In the genomic region with DNA sequence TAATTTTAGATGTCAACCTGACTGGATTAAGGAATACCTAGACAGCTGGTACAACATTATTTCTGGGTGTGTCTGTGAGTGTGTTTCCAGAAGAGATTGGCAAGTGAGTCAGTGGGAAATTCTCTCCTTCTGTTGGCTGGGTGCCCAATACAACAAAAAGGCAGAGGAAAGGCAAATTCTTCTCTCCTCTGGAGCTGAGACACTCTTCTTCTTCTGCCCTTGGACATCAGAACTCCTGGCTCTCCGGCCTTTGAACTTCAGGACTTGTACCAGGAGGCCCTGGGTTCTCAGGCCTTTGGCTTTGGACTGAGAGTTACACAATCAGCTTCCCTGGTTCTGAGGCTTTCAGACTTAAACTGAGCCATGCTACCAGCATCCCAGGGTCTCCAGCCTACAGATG, we compare ENCODE assay signal across 6 cellular contexts. TPM values are rescaled to one million over a fixed set of nuclear protein-coding genes. Genes with fewer than 3 reads are reported as not detected.
A peak's percentile ranks its signal among the peaks of the same experiment; 100 is the strongest.
DNase-seq lines count a peak whose midpoint lies in the region; FAIRE-seq and TF ChIP-seq lines count a peak whose summit lies in the region.

No MANE protein-coding gene starts in this region.

- H3K27ac ChIP-seq in keratinocyte (ENCODE audit: control insufficient read depth, insufficient read depth, low read length) = no peak overlapping the region

- no peak overlapping the region for H3K4me3 ChIP-seq in keratinocyte (ENCODE audit: control insufficient read depth in 2 of 3, extremely low read depth in 1 of 3, insufficient read depth in 2 of 3, low read depth in 1 of 3, low read length in 3 of 3)

- H3K9me3 ChIP-seq in keratinocyte (ENCODE audit: control insufficient read depth, low read depth, low read length) = no peaks in the 10 kb centered on the region

- in situ Hi-C loops in G401 (cut with HindIII; ENCODE audit: low sequenced_read_pairs) = no loop called here

- peak; percentile 55 for FAIRE-seq in keratinocyte (lab: Jason Lieb, UNC)

- DNase-seq in EH (ENCODE audit: low read depth) (peak; percentile 86), RPMI7951 (ENCODE audit: low read depth) (peak; percentile 79), keratinocyte (ENCODE audit: low read depth, low spot score) (peak; percentile 44), NCI-H187 (lab: John Stamatoyannopoulos, UW) (no peak), glutamatergic neuron (no peak), G401 (ENCODE audit: low spot score) (no peak)

- H3K9me3 Mint-ChIP-seq in glutamatergic neuron (ENCODE audit: unreplicated experiment) = peaks cover 1% of the 10 kb centered on the region

- no peak for TF ChIP-seq CTCF in keratinocyte (optimal IDR thresholded peaks at IDR 0.05 in 1 of 3, IDR thresholded peaks at IDR 0.05 in 1 of 3, conservative IDR thresholded peaks at IDR 0.05 in 1 of 3; ENCODE audit: extremely low read depth in 1 of 3, insufficient read depth in 2 of 3, low read length in 3 of 3)
- no peak for TF ChIP-seq CTCF in glutamatergic neuron (IDR thresholded peaks at IDR 0.05; ENCODE audit: partially characterized antibody, unreplicated experiment)

- H4K20me1 ChIP-seq in keratinocyte (ENCODE audit: control insufficient read depth, extremely low read depth, insufficient read depth, low read length) = no peaks in the 10 kb centered on the region

- no peak overlapping the region for H3K27ac Mint-ChIP-seq in glutamatergic neuron (ENCODE audit: unreplicated experiment)

- peaks cover 8% of the 10 kb centered on the region for H3K4me1 ChIP-seq in keratinocyte (ENCODE audit: control insufficient read depth, extremely low read depth, insufficient read depth, low read length)

- dilution Hi-C loops in keratinocyte (cut with MboI; ENCODE audit: extremely low pct_ligation_motif_present, low sequenced_read_pairs) = no loop called here

- H3K36me3 ChIP-seq in keratinocyte (ENCODE audit: control insufficient read depth in 2 of 2, extremely low read depth in 1 of 2, insufficient read depth in 2 of 2, low read length in 2 of 2) = peaks cover 0 to 1% of the 10 kb centered on the region in 2 experiments

- no peaks in the 10 kb centered on the region for H3K4me1 Mint-ChIP-seq in glutamatergic neuron (ENCODE audit: low read depth, unreplicated experiment)

- H3K27me3 Mint-ChIP-seq in glutamatergic neuron (ENCODE audit: unreplicated experiment) = peaks cover 3% of the 10 kb centered on the region

- no peak overlapping the region for H2AFZ ChIP-seq in keratinocyte (ENCODE audit: control insufficient read depth, low read length)

- no peaks in the 10 kb centered on the region for H3K79me2 ChIP-seq in keratinocyte (ENCODE audit: control insufficient read depth, insufficient read depth, low read length)

- H3K36me3 Mint-ChIP-seq in glutamatergic neuron (ENCODE audit: unreplicated experiment) = no peaks in the 10 kb centered on the region

- peak overlapping the region; percentile 23 for H3K4me2 ChIP-seq in keratinocyte (ENCODE audit: control insufficient read depth, extremely low read depth, insufficient read depth, low read depth, low read length)

- no peaks in the 10 kb centered on the region for H3K27me3 ChIP-seq in keratinocyte (ENCODE audit: control insufficient read depth, extremely low read depth, insufficient read depth, low read length)

- no peak overlapping the region for H3K9ac ChIP-seq in keratinocyte (ENCODE audit: control insufficient read depth, extremely low read depth, insufficient read depth, low read length)

- H3K9me1 ChIP-seq in keratinocyte (ENCODE audit: control insufficient read depth, extremely low read depth, insufficient read depth, low read length) = no peaks in the 10 kb centered on the region

- no peak overlapping the region for H3K4me3 Mint-ChIP-seq in glutamatergic neuron (ENCODE audit: unreplicated experiment)

RNA-seq across cellular contexts. Expression of gene BTN3A1, which starts 7.8 kb away (rescaled TPM):
- total RNA-seq in RPMI7951 (2014; rRNA removed; shearing (Covaris generic)) = 18.9 and 22.3 TPM in 2 replicates
- polyA plus RNA-seq in keratinocyte = 6.1 to 8.6 TPM (median 6.9 TPM) in 3 replicates
- polyA plus RNA-seq in keratinocyte (2011; ENCODE audit: low read depth) = 1.4 TPM
- 3.1 and 4.1 TPM in 2 replicates for polyA plus RNA-seq in keratinocyte (2011; cell fraction: cytosol; rRNA removed)
- polyA plus RNA-seq in keratinocyte (2011; cell fraction: nucleus; rRNA removed) = 16.3 and 18.0 TPM in 2 replicates
- polyA plus RNA-seq in keratinocyte (2012; ENCODE audit: low replicate concordance) = 1.8 and 3.2 TPM in 2 replicates
- polyA minus RNA-seq in keratinocyte = 7.7 to 11.6 TPM (median 10.9 TPM) in 3 replicates
- 3.5 TPM for polyA minus RNA-seq in keratinocyte (2011; cell fraction: cytosol; rRNA and poly(A)+ RNA removed)
- 4.5 and 11.0 TPM in 2 replicates for polyA minus RNA-seq in keratinocyte (2011; cell fraction: nucleus; rRNA and poly(A)+ RNA removed)
- 2.2 TPM for total RNA-seq in glutamatergic neuron (ENCODE audit: unreplicated experiment)
- total RNA-seq in G401 (2014; rRNA removed; shearing (Covaris generic)) = 1.4 and 2.2 TPM in 2 replicates

RNA-seq across cellular contexts. Expression of gene BTN2A2, which starts 11.4 kb away (rescaled TPM):
- 10.6 and 13.5 TPM in 2 replicates for total RNA-seq in RPMI7951 (2014; rRNA removed; shearing (Covaris generic))
- 5.0 to 8.3 TPM (median 6.1 TPM) in 3 replicates for polyA plus RNA-seq in keratinocyte
- 1.9 TPM for polyA plus RNA-seq in keratinocyte (2011; ENCODE audit: low read depth)
- polyA plus RNA-seq in keratinocyte (2011; cell fraction: cytosol; rRNA removed) = 3.2 and 4.5 TPM in 2 replicates
- polyA plus RNA-seq in keratinocyte (2011; cell fraction: nucleus; rRNA removed) = 20.0 and 21.0 TPM in 2 replicates
- polyA plus RNA-seq in keratinocyte (2012; ENCODE audit: low replicate concordance) = 5.0 and 5.7 TPM in 2 replicates
- polyA minus RNA-seq in keratinocyte = 7.2 to 8.3 TPM (median 7.9 TPM) in 3 replicates
- 2.3 TPM for polyA minus RNA-seq in keratinocyte (2011; cell fraction: cytosol; rRNA and poly(A)+ RNA removed)
- 7.7 and 13.3 TPM in 2 replicates for polyA minus RNA-seq in keratinocyte (2011; cell fraction: nucleus; rRNA and poly(A)+ RNA removed)
- 109 TPM for total RNA-seq in glutamatergic neuron (ENCODE audit: unreplicated experiment)
- 8.2 and 11.3 TPM in 2 replicates for total RNA-seq in G401 (2014; rRNA removed; shearing (Covaris generic))

RNA-seq across cellular contexts. Expression of gene BTN3A2, which starts 29.3 kb away (rescaled TPM):
- 4.8 and 6.5 TPM in 2 replicates for total RNA-seq in RPMI7951 (2014; rRNA removed; shearing (Covaris generic))
- 10.8 to 12.2 TPM (median 11.8 TPM) in 3 replicates for polyA plus RNA-seq in keratinocyte
- polyA plus RNA-seq in keratinocyte (2011; ENCODE audit: low read depth) = 2.0 TPM
- polyA plus RNA-seq in keratinocyte (2011; cell fraction: cytosol; rRNA removed) = 6.3 and 8.5 TPM in 2 replicates
- polyA plus RNA-seq in keratinocyte (2011; cell fraction: nucleus; rRNA removed) = 16.2 and 16.5 TPM in 2 replicates
- polyA plus RNA-seq in keratinocyte (2012; ENCODE audit: low replicate concordance) = 3.1 and 7.2 TPM in 2 replicates
- 4.9 to 14.4 TPM (median 12.0 TPM) in 3 replicates for polyA minus RNA-seq in keratinocyte
- polyA minus RNA-seq in keratinocyte (2011; cell fraction: cytosol; rRNA and poly(A)+ RNA removed) = 3.6 TPM
- polyA minus RNA-seq in keratinocyte (2011; cell fraction: nucleus; rRNA and poly(A)+ RNA removed) = 2.3 and 9.9 TPM in 2 replicates
- total RNA-seq in glutamatergic neuron (ENCODE audit: unreplicated experiment) = 1.3 TPM
- total RNA-seq in G401 (2014; rRNA removed; shearing (Covaris generic)) = 1.2 and 3.0 TPM in 2 replicates

RNA-seq across cellular contexts. Expression of gene BTN3A3, which starts 46.0 kb away (rescaled TPM):
- 13.3 and 21.7 TPM in 2 replicates for total RNA-seq in RPMI7951 (2014; rRNA removed; shearing (Covaris generic))
- 7.4 to 10.9 TPM (median 9.8 TPM) in 3 replicates for polyA plus RNA-seq in keratinocyte
- polyA plus RNA-seq in keratinocyte (2011; ENCODE audit: low read depth) = 0.94 TPM
- polyA plus RNA-seq in keratinocyte (2011; cell fraction: cytosol; rRNA removed) = 5.5 and 6.1 TPM in 2 replicates
- polyA plus RNA-seq in keratinocyte (2011; cell fraction: nucleus; rRNA removed) = 22.8 and 24.8 TPM in 2 replicates
- polyA plus RNA-seq in keratinocyte (2012; ENCODE audit: low replicate concordance) = 1.3 and 4.6 TPM in 2 replicates
- polyA minus RNA-seq in keratinocyte = 1.5 to 15.3 TPM (median 10.1 TPM) in 3 replicates
- polyA minus RNA-seq in keratinocyte (2011; cell fraction: cytosol; rRNA and poly(A)+ RNA removed) = 4.6 TPM
- polyA minus RNA-seq in keratinocyte (2011; cell fraction: nucleus; rRNA and poly(A)+ RNA removed) = 5.9 and 14.5 TPM in 2 replicates
- total RNA-seq in glutamatergic neuron (ENCODE audit: unreplicated experiment) = not detected
- total RNA-seq in G401 (2014; rRNA removed; shearing (Covaris generic)) = 0.14 and 0.68 TPM in 2 replicates

Comparison
In these comparisons a context has a peak if more than half of its experiments do, and no peak if none do; other contexts are left out.
1. DNase-seq: peak in EH (single experiment), RPMI7951 (single experiment) and keratinocyte (single experiment); none in NCI-H187 (0 of 2), glutamatergic neuron (single experiment) and G401 (single experiment).